ENCODE assay signal across 40 cellular contexts in the genomic region with DNA sequence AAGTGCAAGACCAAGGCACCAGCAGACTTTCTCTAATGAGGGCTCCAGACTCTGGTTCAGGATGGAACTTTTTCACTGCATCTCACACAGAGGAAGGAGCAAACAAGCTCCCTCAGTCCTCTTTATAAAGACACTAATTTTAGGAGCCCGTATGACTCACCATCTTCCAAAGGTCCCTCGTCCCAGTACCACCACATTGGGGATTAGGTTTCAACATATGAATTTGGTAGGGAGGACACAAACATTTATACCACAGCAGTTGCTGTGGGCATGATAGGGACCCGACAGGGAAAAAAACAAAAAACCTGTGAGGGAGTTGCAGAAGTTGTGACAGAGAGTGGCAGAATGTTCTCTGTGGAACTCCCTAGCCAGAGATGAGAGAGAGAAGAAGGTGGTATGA. TPM values are rescaled to one million over a fixed set of nuclear protein-coding genes. Genes with fewer than 3 reads are reported as not detected.
"Had no signal": no experiment of that assay in that cellular context is flagged by ENCODE, and none has a peak within 500 bp of the region (broad histone marks: within the 10 kb centered on the region; RNA-seq: fewer than 3 reads in every experiment).

No MANE protein-coding gene starts in this region.

- H3K4me3 ChIP-seq: adrenal gland, ascending aorta, body of pancreas, breast epithelium, cardiac muscle cell had no signal

- H3K9me3 Mint-ChIP-seq: activated naive CD4-positive, alpha-beta T cell treated with anti-CD3 and anti-CD28 coated beads, Interleukin-2, amount 10 ng/mL, durations not matched to agents 7 days and 5 days; activated naive CD8-positive, alpha-beta T cell treated with anti-CD3 and anti-CD28 coated beads for 36 hours; activated naive CD8-positive, alpha-beta T cell treated with anti-CD3 and anti-CD28 coated beads, Interleukin-2, amount 10 ng/mL, durations not matched to agents 7 days and 5 days; activated naive CD8-positive, alpha-beta T cell treated with anti-CD3 and anti-CD28 coated beads, Interleukin-2, amount 50 U/mL, for 24 hours; activated T-cell treated with anti-CD3 and anti-CD28 coated beads, Interleukin-2, amount 50 U/mL, for 24 hours; activated T-helper 1 cell treated with anti-CD3 and anti-CD28 coated beads, Interleukin-12 subunit alpha, Interleukin-12 subunit beta, Interleukin-2, Interleukin-4 antibody, amounts not matched to agents 30 ng/mL and 10 ng/mL and 1 ng/mL, durations not matched to agents 14 hours and 24 hours and 36 hours; activated T-helper 17 cell treated with anti-CD3 and anti-CD28 coated beads, Interleukin-2, amount 50 U/mL, for 72 hours; activated T-helper 2 cell treated with anti-CD3 and anti-CD28 coated beads, Interferon-gamma antibody, Interleukin-2, Interleukin-4, amounts not matched to agents 10 μg/mL and 5 μg/mL and 100 μg/mL, durations not matched to agents 14 hours and 24 hours and 36 hours; central memory CD8-positive, alpha-beta T cell had no signal

- H3K27ac Mint-ChIP-seq: activated naive CD4-positive, alpha-beta T cell treated with anti-CD3 and anti-CD28 coated beads for 36 hours; activated naive CD4-positive, alpha-beta T cell treated with anti-CD3 and anti-CD28 coated beads, Interleukin-2, amount 10 ng/mL, durations not matched to agents 7 days and 5 days; activated naive CD8-positive, alpha-beta T cell; activated naive CD8-positive, alpha-beta T cell treated with anti-CD3 and anti-CD28 coated beads for 36 hours; activated naive CD8-positive, alpha-beta T cell treated with anti-CD3 and anti-CD28 coated beads, Interleukin-2, amount 10 ng/mL, durations not matched to agents 7 days and 5 days; activated naive CD8-positive, alpha-beta T cell treated with anti-CD3 and anti-CD28 coated beads, Interleukin-2, amount 50 U/mL, for 24 hours; activated T-cell treated with anti-CD3 and anti-CD28 coated beads, Interleukin-2, amount 50 U/mL, for 24 hours; activated T-cell treated with anti-CD3 and anti-CD28 coated beads, Interleukin-2, amount 50 U/mL, for 72 hours; activated T-helper 1 cell treated with anti-CD3 and anti-CD28 coated beads, Interleukin-12 subunit alpha, Interleukin-12 subunit beta, Interleukin-2, Interleukin-4 antibody, amounts not matched to agents 30 ng/mL and 10 ng/mL and 1 ng/mL, durations not matched to agents 14 hours and 24 hours and 36 hours; activated T-helper 17 cell treated with anti-CD3 and anti-CD28 coated beads, Interleukin-2, amount 50 U/mL, for 72 hours; activated T-helper 2 cell treated with anti-CD3 and anti-CD28 coated beads, Interferon-gamma antibody, Interleukin-2, Interleukin-4, amounts not matched to agents 10 μg/mL and 5 μg/mL and 100 μg/mL, durations not matched to agents 14 hours and 24 hours and 36 hours; brain had no signal

- H3K4me1 Mint-ChIP-seq: activated naive CD4-positive, alpha-beta T cell treated with anti-CD3 and anti-CD28 coated beads, Interleukin-2, amount 10 ng/mL, durations not matched to agents 7 days and 5 days; activated naive CD8-positive, alpha-beta T cell treated with anti-CD3 and anti-CD28 coated beads for 36 hours; activated naive CD8-positive, alpha-beta T cell treated with anti-CD3 and anti-CD28 coated beads, Interleukin-2, amount 10 ng/mL, durations not matched to agents 7 days and 5 days; activated naive CD8-positive, alpha-beta T cell treated with anti-CD3 and anti-CD28 coated beads, Interleukin-2, amount 50 U/mL, for 24 hours; central memory CD8-positive, alpha-beta T cell had no signal

- H3K27me3 ChIP-seq: adrenal gland, ascending aorta, body of pancreas, brain microvascular endothelial cell, breast epithelium had no signal

- DNase-seq: activated effector memory CD4-positive, alpha-beta T cell treated with anti-CD3 and anti-CD28 coated beads, Interleukin-2, amount 50 U/mL, for 16 hours; activated effector memory CD4-positive, alpha-beta T cell treated with Interleukin-2 at 50 U/mL for 16 hours; activated gamma-delta T cell; activated gamma-delta T cell treated with Interleukin-2 at 50 U/mL for 16 hours; activated naive CD4-positive, alpha-beta T cell; activated naive CD4-positive, alpha-beta T cell treated with anti-CD3 and anti-CD28 coated beads for 36 hours; activated naive CD4-positive, alpha-beta T cell treated with anti-CD3 and anti-CD28 coated beads, Interleukin-2, amount 10 ng/mL, durations not matched to agents 7 days and 5 days; activated naive CD4-positive, alpha-beta T cell treated with anti-CD3 and anti-CD28 coated beads, Interleukin-2, amount 50 U/mL, for 16 hours; activated naive CD4-positive, alpha-beta T cell treated with Interleukin-2 at 50 U/mL for 16 hours; activated naive CD8-positive, alpha-beta T cell treated with anti-CD3 and anti-CD28 coated beads for 36 hours; activated naive CD8-positive, alpha-beta T cell treated with anti-CD3 and anti-CD28 coated beads, Interleukin-2, amount 10 ng/mL, durations not matched to agents 7 days and 5 days; activated naive CD8-positive, alpha-beta T cell treated with anti-CD3 and anti-CD28 coated beads, Interleukin-2, amount 50 U/mL, for 24 hours; activated T-cell treated with anti-CD3 and anti-CD28 coated beads, Interleukin-2, amount 50 U/mL, for 1 hour; activated T-cell treated with anti-CD3 and anti-CD28 coated beads, Interleukin-2, amount 50 U/mL, for 24 hours; activated T-cell treated with anti-CD3 and anti-CD28 coated beads, Interleukin-2, amount 50 U/mL, for 4 hours; activated T-cell treated with anti-CD3 and anti-CD28 coated beads, Interleukin-2, amount 50 U/mL, for 48 hours; activated T-cell treated with anti-CD3 and anti-CD28 coated beads, Interleukin-2, amount 50 U/mL, for 72 hours; adrenal gland; amniotic stem cell; amygdala; anterior cingulate cortex; aorta; body of pancreas; brain microvascular endothelial cell; caudate nucleus; central memory CD4-positive, alpha-beta T cell; cerebellar nuclear complex had no signal

- H3K27ac ChIP-seq: adrenal gland, ascending aorta, body of pancreas, brain microvascular endothelial cell, breast epithelium, cardiac muscle cell had no signal

- H3K36me3 Mint-ChIP-seq: activated naive CD4-positive, alpha-beta T cell treated with anti-CD3 and anti-CD28 coated beads, Interleukin-2, amount 10 ng/mL, durations not matched to agents 7 days and 5 days; activated naive CD8-positive, alpha-beta T cell; activated naive CD8-positive, alpha-beta T cell treated with anti-CD3 and anti-CD28 coated beads for 36 hours; activated naive CD8-positive, alpha-beta T cell treated with anti-CD3 and anti-CD28 coated beads, Interleukin-2, amount 10 ng/mL, durations not matched to agents 7 days and 5 days; brain had no signal

- ATAC-seq: activated naive CD8-positive, alpha-beta T cell treated with anti-CD3 and anti-CD28 coated beads, Interleukin-2, amount 50 U/mL, for 24 hours; activated T-cell treated with anti-CD3 and anti-CD28 coated beads, Interleukin-2, amount 50 U/mL, for 4 hours; activated T-cell treated with anti-CD3 and anti-CD28 coated beads, Interleukin-2, amount 50 U/mL, for 72 hours; activated T-helper 17 cell treated with anti-CD3 and anti-CD28 coated beads, Interleukin-2, amount 50 U/mL, for 72 hours; body of pancreas had no signal

- H3K4me3 Mint-ChIP-seq: activated naive CD4-positive, alpha-beta T cell treated with anti-CD3 and anti-CD28 coated beads for 36 hours; activated naive CD4-positive, alpha-beta T cell treated with anti-CD3 and anti-CD28 coated beads, Interleukin-2, amount 10 ng/mL, durations not matched to agents 7 days and 5 days; activated naive CD8-positive, alpha-beta T cell; activated naive CD8-positive, alpha-beta T cell treated with anti-CD3 and anti-CD28 coated beads for 36 hours; activated naive CD8-positive, alpha-beta T cell treated with anti-CD3 and anti-CD28 coated beads, Interleukin-2, amount 10 ng/mL, durations not matched to agents 7 days and 5 days; activated naive CD8-positive, alpha-beta T cell treated with anti-CD3 and anti-CD28 coated beads, Interleukin-2, amount 50 U/mL, for 24 hours; activated T-cell treated with anti-CD3 and anti-CD28 coated beads, Interleukin-2, amount 50 U/mL, for 24 hours; activated T-cell treated with anti-CD3 and anti-CD28 coated beads, Interleukin-2, amount 50 U/mL, for 4 hours; activated T-cell treated with anti-CD3 and anti-CD28 coated beads, Interleukin-2, amount 50 U/mL, for 72 hours; activated T-helper 1 cell treated with anti-CD3 and anti-CD28 coated beads, Interleukin-12 subunit alpha, Interleukin-12 subunit beta, Interleukin-2, Interleukin-4 antibody, amounts not matched to agents 30 ng/mL and 10 ng/mL and 1 ng/mL, durations not matched to agents 14 hours and 24 hours and 36 hours; activated T-helper 17 cell treated with anti-CD3 and anti-CD28 coated beads, Interleukin-2, amount 50 U/mL, for 72 hours; brain; central memory CD8-positive, alpha-beta T cell had no signal

- H3K4me1 ChIP-seq: adrenal gland, ascending aorta, body of pancreas, breast epithelium had no signal

- H3K36me3 ChIP-seq: adrenal gland, ascending aorta, brain microvascular endothelial cell, breast epithelium, cardiac muscle cell had no signal

- H3K9me3 ChIP-seq: adrenal gland, ascending aorta, body of pancreas, breast epithelium had no signal

RNA-seq across cellular contexts. Expression of a gene that starts 6.5 kb away (rescaled TPM):
- total RNA-seq: activated naive CD4-positive, alpha-beta T cell treated with anti-CD3 and anti-CD28 coated beads for 36 hours; activated naive CD8-positive, alpha-beta T cell treated with anti-CD3 and anti-CD28 coated beads for 36 hours; activated naive CD8-positive, alpha-beta T cell treated with anti-CD3 and anti-CD28 coated beads, Interleukin-2, amount 10 ng/mL, durations not matched to agents 7 days and 5 days; activated T-cell treated with anti-CD3 and anti-CD28 coated beads, Interleukin-2, amount 50 U/mL, for 4 hours; activated T-cell treated with anti-CD3 and anti-CD28 coated beads, Interleukin-2, amount 50 U/mL, for 72 hours; activated T-helper 1 cell treated with anti-CD3 and anti-CD28 coated beads, Interleukin-12 subunit alpha, Interleukin-12 subunit beta, Interleukin-2, Interleukin-4 antibody, amounts not matched to agents 30 ng/mL and 10 ng/mL and 1 ng/mL, durations not matched to agents 14 hours and 24 hours and 36 hours; activated T-helper 17 cell treated with anti-CD3 and anti-CD28 coated beads, Interleukin-2, amount 50 U/mL, for 72 hours; activated T-helper 2 cell treated with anti-CD3 and anti-CD28 coated beads, Interferon-gamma antibody, Interleukin-2, Interleukin-4, amounts not matched to agents 10 μg/mL and 5 μg/mL and 100 μg/mL, durations not matched to agents 14 hours and 24 hours and 36 hours; adrenal gland; aorta; ascending aorta; astrocyte; bronchial epithelial cell; cardiac septum; chondrocyte had no signal
- polyA plus RNA-seq: adrenal gland, aorta had no signal
